ENCODE assay signal across 8 cellular contexts in genomic region chr1:35769188-35769758, GRCh38.
DNase-seq lines count a peak whose midpoint lies in the region; ATAC-seq and TF ChIP-seq lines count a peak whose summit lies in the region.

No MANE protein-coding gene starts in this region.

- peak; percentile 18 for TF ChIP-seq CTCF in AG10803 (conservative IDR thresholded peaks at IDR 0.05; ENCODE audit: low read length)

- in situ Hi-C loops in GM18951 (cut with MboI; ENCODE audit: low sequenced_read_pairs, unreplicated experiment): no loop called here

- TF ChIP-seq POLR2A in GM18951 (IDR thresholded peaks at IDR 0.05; ENCODE audit: extremely low read depth, insufficient read depth, insufficient read length): peak; percentile 88

- peak overlapping the region; percentile 84 for H3K4me3 ChIP-seq in AG10803 (ENCODE audit: low read length)

- DNase-seq in AG10803 (ENCODE audit: low read depth): peak; percentile 79
- peak; percentile 90 for DNase-seq in NCI-H2227 treated with DMSO at 0.1 percent for 48 hours (lab: John Stamatoyannopoulos, UW)
- DNase-seq in activated CD4-positive, CD25-positive, alpha-beta regulatory T cell treated with anti-CD3 and anti-CD28 coated beads, Interleukin-2, amount 50 U/mL, for 16 hours (ENCODE audit: low read depth, low spot score): peak; percentile 62
- peak; percentile 74 for DNase-seq in cerebellar cortex (ENCODE audit: low spot score)
- peak; percentile 80 for DNase-seq in kidney glomerular epithelial cell (lab: John Stamatoyannopoulos, UW)
- peak; percentile 74 to 82 for DNase-seq in stimulated activated CD4-positive, alpha-beta T cell treated with anti-CD3 and anti-CD28 coated beads, Interleukin-15, amount 100 ng/mL, for 48 hours (ENCODE audit: low read depth in 2 of 2)

- ATAC-seq in HG03175 (IDR thresholded peaks at IDR 0.05; ENCODE audit: unreplicated experiment): peak; percentile 84

Comparison
In these comparisons a context has a peak if more than half of its experiments do, and no peak if none do; other contexts are left out.
1. Peak in every context shown above with its lines: DNase-seq, ATAC-seq and H3K4me3 ChIP-seq.